In the genomic region with DNA sequence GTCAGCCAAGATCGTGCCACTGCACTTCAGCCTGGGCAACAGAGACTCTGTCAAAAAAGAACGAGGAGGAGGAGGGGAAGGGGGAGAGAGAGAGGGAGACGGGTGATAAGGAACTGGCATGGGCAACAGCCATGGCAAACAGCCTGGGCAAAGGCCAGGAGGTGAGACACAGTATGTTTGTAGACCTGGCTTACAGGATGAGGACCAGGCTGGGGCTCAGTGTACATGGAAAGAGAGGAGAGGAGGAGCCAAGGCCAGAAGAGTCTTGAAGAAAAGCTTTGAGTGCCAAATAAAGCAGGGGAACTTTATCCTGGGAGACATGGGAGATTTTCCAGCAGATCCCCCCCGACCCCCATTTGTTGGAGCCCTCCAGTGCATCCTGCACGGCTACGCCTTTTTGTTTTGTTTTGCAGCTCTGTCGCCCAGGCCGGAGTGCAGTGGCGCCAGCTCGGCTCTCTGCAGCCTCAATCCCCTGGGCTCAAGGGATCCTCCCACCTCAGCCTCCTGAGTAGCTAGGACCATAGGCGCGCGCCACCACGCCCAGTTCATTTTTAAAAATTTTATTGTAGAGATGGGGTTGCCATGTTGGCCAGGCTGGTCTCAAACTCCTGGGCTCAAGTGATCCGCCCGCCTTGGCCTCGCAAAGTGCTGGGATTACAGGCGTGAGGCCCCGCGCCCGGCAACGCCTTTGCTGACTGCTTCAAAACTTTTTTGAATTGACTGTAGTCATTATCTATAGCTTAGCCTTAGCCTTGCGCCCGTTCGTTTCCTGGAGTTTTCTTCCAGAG, we compare ENCODE assay signal across 8 cellular contexts. TPM values are rescaled to one million over a fixed set of nuclear protein-coding genes. Genes with fewer than 3 reads are reported as not detected.
A peak's percentile ranks its signal among the peaks of the same experiment; 100 is the strongest.
DNase-seq lines count a peak whose midpoint lies in the region; ATAC-seq, FAIRE-seq and TF ChIP-seq lines count a peak whose summit lies in the region.

No MANE protein-coding gene starts in this region.

- peaks cover 36% of the 10 kb centered on the region for H3K79me2 ChIP-seq in PC-9 (ENCODE audit: low read depth)

- no peaks in the 10 kb centered on the region for H3K36me3 Mint-ChIP-seq in endodermal cell (ENCODE audit: low read depth)
- H3K36me3 Mint-ChIP-seq in nephron (ENCODE audit: low read depth): peaks cover 12% of the 10 kb centered on the region

- peaks cover 27% of the 10 kb centered on the region for H4K20me1 ChIP-seq in PC-9 (ENCODE audit: insufficient read depth)

- ATAC-seq in GM18502 (IDR thresholded peaks at IDR 0.05; ENCODE audit: poor library complexity, unreplicated experiment) (no peak), GM18517 (IDR thresholded peaks at IDR 0.05; ENCODE audit: unreplicated experiment) (no peak), HG03095 (IDR thresholded peaks at IDR 0.05; ENCODE audit: unreplicated experiment) (no peak)

- peak overlapping the region; percentile 100 for H3K4me2 ChIP-seq in PC-9

- H2AFZ ChIP-seq in PC-9: peak overlapping the region; percentile 89

- no peaks in the 10 kb centered on the region for H3K9me2 ChIP-seq in PC-9 (ENCODE audit: insufficient read depth)

- 37 to 43% methylated on average over 21 to 25 of the region's 25 CpGs for WGBS in endodermal cell (ENCODE audit: insufficient coverage in 1 of 2, insufficient read length in 1 of 2), 2 experiments

- H3K36me3 ChIP-seq in PC-9 (ENCODE audit: low read depth) (peaks cover 13% of the 10 kb centered on the region; the same call in 1 of the 2 replicates), endodermal cell (ENCODE audit: control insufficient read depth, insufficient read depth, low read length) (peaks cover 12% of the 10 kb centered on the region)

- H3K27ac Mint-ChIP-seq in endodermal cell: peak overlapping the region; percentile 99
- peak overlapping the region; percentile 97 to 100 (median 99) for H3K27ac Mint-ChIP-seq in nephron

- intact Hi-C loops in PC-9 (cut with micrococcal nuclease; ENCODE audit: unreplicated experiment): loop anchor here (2.0 to 5.0 kb wide), 4 partner anchors 24 to 900 kb away; partner anchors contain the start of genes COPS3 and FLII

- peaks cover 16% of the 10 kb centered on the region; the same call in 1 of the 2 replicates for H3F3A ChIP-seq in PC-9 (ENCODE audit: insufficient read depth, low read depth)

- CTCF ChIA-PET in PC-9 (lab: Charles Lee): interaction anchor here (1.8 kb wide), 1 partner anchor 26 kb away, joined by 5 read pairs; no protein-coding TSS in a partner anchor

- H3K9me3 Mint-ChIP-seq in endodermal cell (no peaks in the 10 kb centered on the region), nephron (no peaks in the 10 kb centered on the region)

- H3K9me3 ChIP-seq in PC-9 (ENCODE audit: insufficient read depth, low read depth) (no peaks in the 10 kb centered on the region), endodermal cell (ENCODE audit: control insufficient read depth, low read length) (no peaks in the 10 kb centered on the region)

- H3K4me3 Mint-ChIP-seq in endodermal cell (peak overlapping the region; percentile 87), nephron (peak overlapping the region; percentile 91 to 95 (median 93))

- H3K27ac ChIP-seq in PC-9 (peak overlapping the region; percentile 84), endodermal cell (ENCODE audit: low read depth, low read length) (peak overlapping the region; percentile 96)

- H3K9ac ChIP-seq in endodermal cell (ENCODE audit: extremely low read depth, low read length, poor library complexity, severe bottlenecking): peak overlapping the region; percentile 75

- DNase-seq in GM18507 (ENCODE audit: extremely low spot score, insufficient read length, low read depth) (no peak), PC-9 (peak in 1 of 2 experiments; percentile 17), endodermal cell (no peak), mesenteric fat pad (ENCODE audit: low spot score) (no peak)

- peaks cover 34% of the 10 kb centered on the region for H3K4me1 ChIP-seq in PC-9 (replicated peaks; ENCODE audit: insufficient read depth)
- peaks cover 5% of the 10 kb centered on the region for H3K4me1 ChIP-seq in endodermal cell (ENCODE audit: control insufficient read depth, insufficient read depth, low read length)

- H3K27me3 ChIP-seq in PC-9 (ENCODE audit: insufficient read depth, low read depth) (no peaks in the 10 kb centered on the region), endodermal cell (ENCODE audit: control insufficient read depth, insufficient read depth, low read length, poor library complexity, severe bottlenecking) (no peaks in the 10 kb centered on the region)

- H3K27me3 Mint-ChIP-seq in endodermal cell (ENCODE audit: insufficient read depth) (no peaks in the 10 kb centered on the region), nephron (ENCODE audit: low read depth) (no peaks in the 10 kb centered on the region)

- TSS peak; percentile 88 for BruUV-seq in PC-9 (replicated peaks; lab: Mats Ljungman, UMichigan)

- peak; percentile 24 for FAIRE-seq in GM18507 (lab: Jason Lieb, UNC)

- H3K4me1 Mint-ChIP-seq in endodermal cell (peaks cover 36% of the 10 kb centered on the region), nephron (peaks cover 63% of the 10 kb centered on the region)

- POLR2A ChIA-PET in PC-9 (lab: Charles Lee; ENCODE audit: unreplicated experiment): interaction anchor here (0.6 to 0.9 kb wide), 3 partner anchors 29 to 675 kb away, joined by 3 to 23 read pairs (median 4); no protein-coding TSS in a partner anchor

- H3K4me3 ChIP-seq in PC-9 (peak overlapping the region; percentile 89), endodermal cell (ENCODE audit: low read length) (peak overlapping the region; percentile 96)

- no peak for TF ChIP-seq CTCF in PC-9 (conservative IDR thresholded peaks at IDR 0.05)
- no peak for TF ChIP-seq CTCF in endodermal cell (conservative IDR thresholded peaks at IDR 0.05)
- no peak for TF ChIP-seq CTCF in nephron (IDR thresholded peaks at IDR 0.05; ENCODE audit: unreplicated experiment in 3 of 3)

RNA-seq across cellular contexts. Expression of gene ALKBH5, which starts 1.2 kb away (rescaled TPM):
- 101 and 117 TPM in 2 replicates for total RNA-seq in PC-9 (2021)
- 10 to 100 TPM; 64.1 to 80.9 TPM for total RNA-seq in endodermal cell
- 51.6 TPM for polyA plus RNA-seq in endodermal cell (2013, experiment 1 of 2)
- polyA plus RNA-seq in endodermal cell (2013, experiment 2 of 2): 48.6 TPM
- 86.9 TPM for total RNA-seq in mesenteric fat pad

RNA-seq across cellular contexts. Expression of gene LLGL1, which starts 43.1 kb away (rescaled TPM):
- total RNA-seq in PC-9 (2021): 44.9 and 57.6 TPM in 2 replicates
- 10 to 100 TPM; 66.3 to 69.3 TPM for total RNA-seq in endodermal cell
- 106 TPM for polyA plus RNA-seq in endodermal cell (2013, experiment 1 of 2)
- polyA plus RNA-seq in endodermal cell (2013, experiment 2 of 2): 99.6 TPM
- total RNA-seq in mesenteric fat pad: 12.0 TPM
